17 cellular contexts compared by ENCODE assay signal in the genomic region with DNA sequence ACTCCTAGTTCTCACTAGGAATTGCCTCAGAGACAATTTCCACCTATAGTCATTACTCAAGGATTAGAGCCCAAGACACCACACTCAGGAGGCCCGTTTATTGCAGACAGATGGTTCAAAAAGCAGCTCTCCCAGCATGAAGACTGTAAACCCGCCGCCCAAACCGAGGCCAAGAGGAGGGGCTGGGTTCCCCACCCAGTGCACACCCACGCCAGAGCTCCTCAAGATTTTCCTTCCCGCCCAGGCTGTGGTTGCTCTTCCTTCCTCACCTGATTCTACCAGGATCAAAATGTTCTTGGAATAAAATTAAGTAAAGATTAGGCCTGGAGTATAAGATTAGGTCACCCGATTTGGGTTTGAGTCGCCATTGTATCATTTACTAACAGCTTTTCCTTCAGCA.
DNase-seq lines count a peak whose midpoint lies in the region; ATAC-seq and TF ChIP-seq lines count a peak whose summit lies in the region.
"Had no signal": no experiment of that assay in that cellular context is flagged by ENCODE, and none has a peak within 500 bp of the region (broad histone marks: within the 10 kb centered on the region; RNA-seq: fewer than 3 reads in every experiment).

No MANE protein-coding gene starts in this region.

- DNase-seq in NCI-H82 treated with DMSO at 0.1 percent for 48 hours (lab: John Stamatoyannopoulos, UW; ENCODE audit: unreplicated experiment): peak; percentile 24
- peak; percentile 75 to 80 (median 79) for DNase-seq in mucosa of descending colon
- no peak for DNase-seq in gastrocnemius medialis
- DNase-seq in NCI-H2107 (lab: John Stamatoyannopoulos, UW): no peak
- no peak for DNase-seq in NCI-H2081 treated with DMSO at 0.1 percent for 48 hours (lab: John Stamatoyannopoulos, UW)
- DNase-seq in GM13977 (ENCODE audit: low spot score): no peak
- DNase-seq: ACHN, AML-193, DND-41, GOT3, NCI-H2227 treated with DMSO at 0.1 percent for 48 hours, NCI-H510A treated with DMSO at 0.1 percent for 48 hours, PC-3 had no signal

- no peak for TF ChIP-seq POLR2A in gastrocnemius medialis (IDR thresholded peaks at IDR 0.05)

- no peaks in the 10 kb centered on the region for H3K27me3 ChIP-seq in gastrocnemius medialis
- H3K27me3 ChIP-seq: SJCRH30 had no signal

- H3K9me3 ChIP-seq in HEK293 (ENCODE audit: control insufficient read depth, insufficient read depth, low read depth, low read length) (no peaks in the 10 kb centered on the region), mucosa of descending colon (no peaks in the 10 kb centered on the region), gastrocnemius medialis (no peaks in the 10 kb centered on the region)
- H3K9me3 ChIP-seq: SJCRH30 had no signal

- no peak overlapping the region for H3K27ac ChIP-seq in HEK293 (ENCODE audit: extremely low read depth, low read depth, low read length)
- H3K27ac ChIP-seq in gastrocnemius medialis: peak overlapping the region in 3 of 4 donors; percentile 23 to 55 (median 46)
- H3K27ac ChIP-seq: C4-2B had no signal

- CTCF ChIA-PET in HEK293 (lab: Yijun Ruan, JAX): interaction anchor here (0.6 to 0.8 kb wide), 2 partner anchors 16 to 370 kb away, joined by 3 read pairs; no protein-coding TSS in a partner anchor

- intact Hi-C loops in mucosa of descending colon (cut with DNase I, micrococcal nuclease): loop anchor here in 1 of 2 donors (10.0 kb wide), 1 partner anchor 366 kb away; the partner anchor contains the start of gene MECOM
- intact Hi-C loops in gastrocnemius medialis (cut with DNase I; ENCODE audit: low total_unique reads): no loop called here

- in situ Hi-C loops in gastrocnemius medialis (cut with MboI; ENCODE audit: low sequenced_read_pairs in 4 of 4) (no loop called here), GM13977 (cut with MboI; ENCODE audit: low pct_unique_long_range_greater_than_20kb, low sequenced_read_pairs, unreplicated experiment) (no loop called here)

- TF ChIP-seq CTCF in HEK293 (tag by site-specific recombination; IDR thresholded peaks at IDR 0.05) (no peak), mucosa of descending colon (IDR thresholded peaks at IDR 0.05) (no peak), gastrocnemius medialis (IDR thresholded peaks at IDR 0.05 in 4 of 5, conservative IDR thresholded peaks at IDR 0.05 in 1 of 5) (no peak), GM13977 (IDR thresholded peaks at IDR 0.05; ENCODE audit: extremely low read depth, insufficient read depth, missing control alignments) (no peak)

- H3K36me3 ChIP-seq in HEK293 (ENCODE audit: control insufficient read depth in 2 of 2, insufficient read depth in 1 of 2, low read length in 2 of 2): no peaks in the 10 kb centered on the region
- H3K36me3 ChIP-seq in mucosa of descending colon (ENCODE audit: low read depth): no peaks in the 10 kb centered on the region
- no peaks in the 10 kb centered on the region for H3K36me3 ChIP-seq in gastrocnemius medialis
- H3K36me3 ChIP-seq: SJCRH30 had no signal

- ATAC-seq in mucosa of descending colon: peak; percentile 78
- ATAC-seq in gastrocnemius medialis: no peak
- ATAC-seq: K562 had no signal

- POLR2A ChIA-PET in HEK293 (lab: Yijun Ruan, JAX): no interaction called here

- H3K4me1 ChIP-seq in HEK293 (ENCODE audit: control insufficient read depth, insufficient read depth, low read length) (0 out of 2 replicates have a peak, but pooled peaks cover 9% of the 10 kb centered on the region), mucosa of descending colon (ENCODE audit: low read depth) (peaks cover 10% of the 10 kb centered on the region), gastrocnemius medialis (no peaks in the 10 kb centered on the region)

- no peak overlapping the region for H3K4me3 ChIP-seq in HEK293 (ENCODE audit: low read depth, low read length)
- no peak overlapping the region for H3K4me3 ChIP-seq in mucosa of descending colon
- H3K4me3 ChIP-seq in gastrocnemius medialis: no peak overlapping the region
- H3K4me3 ChIP-seq: K562, SJCRH30 had no signal

TF ChIP-seq in HEK293, 187 proteins besides CTCF, POLR2A, EP300 and RAD21:
- peak; percentile 69 for TF ChIP-seq KLF1 (tag by site-specific recombination; IDR thresholded peaks at IDR 0.05)
- no peak for TF ChIP-seq TRIM28 (IDR thresholded peaks at IDR 0.05; ENCODE audit: borderline replicate concordance, low read length)
- TF ChIP-seq ZFHX2 (tag by site-specific recombination; conservative IDR thresholded peaks at IDR 0.05): peak; percentile 32; the same call in 1 of the 2 replicates
- no peak for TF ChIP-seq ZNF221 (tag by site-specific recombination; IDR thresholded peaks at IDR 0.05; ENCODE audit: borderline replicate concordance)

Comparison
In these comparisons a context has a peak if more than half of its experiments do, and no peak if none do; other contexts are left out.
1. DNase-seq: peak in NCI-H82 treated with DMSO at 0.1 percent for 48 hours (single experiment) and mucosa of descending colon (3 of 3); none in gastrocnemius medialis (0 of 2), NCI-H2107 (single experiment), NCI-H2081 treated with DMSO at 0.1 percent for 48 hours (single experiment) and GM13977 (single experiment).